In genomic region chr2:88016086-88016947, GRCh38 we compare ENCODE assay signal across 1 cellular context.
TF ChIP-seq lines count a peak whose summit lies in the region.

Gene RNU2-63P (minus strand): TSS chr2:88016547.

TF ChIP-seq in SK-N-SH, 30 proteins besides CTCF, POLR2A, EP300 and RAD21 (continued from another document):
- TF ChIP-seq GATA2 (CRISPR knock-in tag; IDR thresholded peaks at IDR 0.05) (peak; percentile 58), RXRA (IDR thresholded peaks at IDR 0.05; ENCODE audit: borderline replicate concordance, low read depth) (no peak), YY1 (IDR thresholded peaks at IDR 0.05; ENCODE audit: low read depth) (no peak), IRF3 (IDR thresholded peaks at IDR 0.05; ENCODE audit: low read depth, low read length) (no peak), EZH2phosphoT487 (IDR thresholded peaks at IDR 0.05; ENCODE audit: borderline replicate concordance, low read depth) (no peak), MXI1 (IDR thresholded peaks at IDR 0.05; ENCODE audit: low read depth, low read length) (no peak; the same call in 1 of the 2 replicates), CHD2 (IDR thresholded peaks at IDR 0.05; ENCODE audit: low read length, partially characterized antibody) (peak; percentile 66), USF1 (IDR thresholded peaks at IDR 0.05; ENCODE audit: borderline replicate concordance, low read depth) (no peak), SIN3A (IDR thresholded peaks at IDR 0.05; ENCODE audit: borderline replicate concordance, low read depth, low read length) (peak; percentile 100), NFIC (IDR thresholded peaks at IDR 0.05; ENCODE audit: borderline replicate concordance) (no peak), TCF12 (IDR thresholded peaks at IDR 0.05) (peak; percentile 74), ELF1 (IDR thresholded peaks at IDR 0.05) (peak; percentile 35; the same call in 1 of the 2 replicates), FOXM1 (IDR thresholded peaks at IDR 0.05; ENCODE audit: low read depth) (no peak), MEF2A (IDR thresholded peaks at IDR 0.05; ENCODE audit: borderline replicate concordance, low read depth) (no peak), MAX (IDR thresholded peaks at IDR 0.05; ENCODE audit: low read depth) (no peak; the same call in 1 of the 2 replicates), FOXJ3 (CRISPR knock-in tag; IDR thresholded peaks at IDR 0.05) (no peak), NRF1 (IDR thresholded peaks at IDR 0.05; ENCODE audit: low read depth, low read length) (no peak), POLR2AphosphoS5 (IDR thresholded peaks at IDR 0.05; ENCODE audit: low read depth, low read length) (peak; percentile 100)
